Comparison of ENCODE assay signal across 16 cellular contexts in genomic region chr1:172935062-172935592, GRCh38.
DNase-seq lines count a peak whose midpoint lies in the region; ATAC-seq, FAIRE-seq and TF ChIP-seq lines count a peak whose summit lies in the region.
"Had no signal": no experiment of that assay in that cellular context is flagged by ENCODE, and none has a peak within 500 bp of the region (broad histone marks: within the 10 kb centered on the region; RNA-seq: fewer than 3 reads in every experiment).

No MANE protein-coding gene starts in this region.

- no peak for ATAC-seq in natural killer cell treated with Interleukin-12 subunit alpha and Interleukin-12 subunit beta and Interleukin-15 and Interleukin-18, amount 100 ng/mL, for 72 hours
- no peak for ATAC-seq in natural killer cell
- no peak for ATAC-seq in HG02642 (IDR thresholded peaks at IDR 0.05; ENCODE audit: poor library complexity, unreplicated experiment)

- no peak for DNase-seq in natural killer cell treated with Interleukin-12 subunit alpha and Interleukin-12 subunit beta and Interleukin-15 and Interleukin-18, amount 100 ng/mL, for 72 hours (ENCODE audit: low spot score)
- DNase-seq in natural killer cell (no peak), astrocyte (ENCODE audit: low read depth) (no peak), fibroblast of villous mesenchyme (ENCODE audit: low read depth) (peak; percentile 47), tibial artery (no peak), SW 1271 (lab: John Stamatoyannopoulos, UW) (no peak), DMS114 treated with DMSO at 0.1 percent for 48 hours (lab: John Stamatoyannopoulos, UW; ENCODE audit: unreplicated experiment) (no peak)
- DNase-seq: activated CD4-positive, alpha-beta T cell treated with anti-CD3 and anti-CD28 coated beads, Interleukin-2, amount 10 ng/mL, durations not matched to agents 7 days and 5 days; activated naive CD4-positive, alpha-beta T cell treated with Interleukin-2 at 50 U/mL for 16 hours; cortex of kidney; erythroblast; hypothalamus; NCI-H187; right lobe of liver; uterus had no signal

- H3K79me2 ChIP-seq in astrocyte (ENCODE audit: insufficient read depth, low read length) = no peaks in the 10 kb centered on the region

- intact Hi-C loops in natural killer cell (cut with micrococcal nuclease) (no loop called here), tibial artery (cut with DNase I; ENCODE audit: low total_unique reads) (no loop called here)

- H3K4me2 ChIP-seq in astrocyte (ENCODE audit: low read length) = no peak overlapping the region

- no peak overlapping the region for H3K9ac ChIP-seq in astrocyte (ENCODE audit: low read length)

- no peaks in the 10 kb centered on the region for H3K27me3 Mint-ChIP-seq in natural killer cell treated with Interleukin-12 subunit alpha and Interleukin-12 subunit beta and Interleukin-15 and Interleukin-18, amount 100 ng/mL, for 72 hours
- no peaks in the 10 kb centered on the region for H3K27me3 Mint-ChIP-seq in natural killer cell (ENCODE audit: low read depth in 2 of 2)
- no peaks in the 10 kb centered on the region for H3K27me3 Mint-ChIP-seq in astrocyte (ENCODE audit: low read depth, unreplicated experiment)
- H3K27me3 Mint-ChIP-seq: activated CD4-positive, alpha-beta T cell treated with anti-CD3 and anti-CD28 coated beads, Interleukin-2, amount 10 ng/mL, durations not matched to agents 7 days and 5 days had no signal

- H4K20me1 ChIP-seq in astrocyte (ENCODE audit: insufficient read depth, low read length) = no peaks in the 10 kb centered on the region

- peak overlapping the region; percentile 80 to 89 for H3K27ac Mint-ChIP-seq in natural killer cell treated with Interleukin-12 subunit alpha and Interleukin-12 subunit beta and Interleukin-15 and Interleukin-18, amount 100 ng/mL, for 72 hours
- H3K27ac Mint-ChIP-seq in natural killer cell = no peak overlapping the region
- peak overlapping the region; percentile 3 for H3K27ac Mint-ChIP-seq in astrocyte (ENCODE audit: unreplicated experiment)
- H3K27ac Mint-ChIP-seq: activated CD4-positive, alpha-beta T cell treated with anti-CD3 and anti-CD28 coated beads, Interleukin-2, amount 10 ng/mL, durations not matched to agents 7 days and 5 days had no signal

- H3K4me3 Mint-ChIP-seq in natural killer cell treated with Interleukin-12 subunit alpha and Interleukin-12 subunit beta and Interleukin-15 and Interleukin-18, amount 100 ng/mL, for 72 hours = no peak overlapping the region
- H3K4me3 Mint-ChIP-seq in natural killer cell (no peak overlapping the region), astrocyte (ENCODE audit: unreplicated experiment) (no peak overlapping the region)
- H3K4me3 Mint-ChIP-seq: activated CD4-positive, alpha-beta T cell treated with anti-CD3 and anti-CD28 coated beads, Interleukin-2, amount 10 ng/mL, durations not matched to agents 7 days and 5 days had no signal

- no peak overlapping the region for H2AFZ ChIP-seq in astrocyte (ENCODE audit: low read depth, low read length)

- H3K27me3 ChIP-seq in astrocyte (ENCODE audit: insufficient read depth, low read length) (no peaks in the 10 kb centered on the region), tibial artery (no peaks in the 10 kb centered on the region)
- H3K27me3 ChIP-seq: right lobe of liver, uterus had no signal

- H3K4me1 ChIP-seq in astrocyte (ENCODE audit: insufficient read depth, low read length) (peaks cover 11% of the 10 kb centered on the region), tibial artery (peaks cover 0 to 21% (median 0%) of the 10 kb centered on the region in 4 donors)
- H3K4me1 ChIP-seq: right lobe of liver, uterus had no signal

- H3K4me3 ChIP-seq in astrocyte (ENCODE audit: insufficient read depth, low read depth, low read length) (no peak overlapping the region), fibroblast of villous mesenchyme (ENCODE audit: low read depth, low read length) (no peak overlapping the region), tibial artery (no peak overlapping the region)
- H3K4me3 ChIP-seq: right lobe of liver, uterus had no signal

- peak overlapping the region; percentile 88 for H3K27ac ChIP-seq in astrocyte (ENCODE audit: low read depth, low read length)
- peak overlapping the region in 1 of 2 donors; percentile 59 for H3K27ac ChIP-seq in tibial artery

- peaks cover 56 to 63% of the 10 kb centered on the region in 2 donors for H3K4me1 Mint-ChIP-seq in natural killer cell treated with Interleukin-12 subunit alpha and Interleukin-12 subunit beta and Interleukin-15 and Interleukin-18, amount 100 ng/mL, for 72 hours (ENCODE audit: low read depth in 2 of 2)
- peaks cover 0 to 7% of the 10 kb centered on the region in 2 donors for H3K4me1 Mint-ChIP-seq in natural killer cell
- H3K4me1 Mint-ChIP-seq in astrocyte (ENCODE audit: low read depth, unreplicated experiment) = peaks cover 47% of the 10 kb centered on the region

- no peaks in the 10 kb centered on the region for H3K9me3 Mint-ChIP-seq in natural killer cell treated with Interleukin-12 subunit alpha and Interleukin-12 subunit beta and Interleukin-15 and Interleukin-18, amount 100 ng/mL, for 72 hours
- no peaks in the 10 kb centered on the region for H3K9me3 Mint-ChIP-seq in natural killer cell
- H3K9me3 Mint-ChIP-seq in astrocyte (ENCODE audit: unreplicated experiment) = no peaks in the 10 kb centered on the region

- H3K36me3 ChIP-seq in astrocyte (ENCODE audit: insufficient read depth, low read length) (no peaks in the 10 kb centered on the region), tibial artery (no peaks in the 10 kb centered on the region)
- H3K36me3 ChIP-seq: right lobe of liver, uterus had no signal

- H3K36me3 Mint-ChIP-seq in natural killer cell treated with Interleukin-12 subunit alpha and Interleukin-12 subunit beta and Interleukin-15 and Interleukin-18, amount 100 ng/mL, for 72 hours = peaks cover 6% of the 10 kb centered on the region
- no peaks in the 10 kb centered on the region for H3K36me3 Mint-ChIP-seq in natural killer cell
- no peaks in the 10 kb centered on the region for H3K36me3 Mint-ChIP-seq in astrocyte (ENCODE audit: low read depth, unreplicated experiment)

- no peaks in the 10 kb centered on the region for H3K9me3 ChIP-seq in astrocyte (ENCODE audit: insufficient read depth, low read depth, low read length)
- no peaks in the 10 kb centered on the region for H3K9me3 ChIP-seq in tibial artery
- H3K9me3 ChIP-seq: right lobe of liver, uterus had no signal

- no peak for FAIRE-seq in astrocyte (lab: Jason Lieb, UNC)

- no peak for TF ChIP-seq CTCF in natural killer cell (IDR thresholded peaks at IDR 0.05)
- TF ChIP-seq CTCF in astrocyte (IDR thresholded peaks at IDR 0.05; ENCODE audit: insufficient read depth, low read depth, low read length) = no peak
- TF ChIP-seq CTCF in fibroblast of villous mesenchyme (IDR thresholded peaks at IDR 0.05; ENCODE audit: insufficient read depth, low read depth, low read length) = no peak
- TF ChIP-seq CTCF in tibial artery (IDR thresholded peaks at IDR 0.05) = no peak

Comparison
In these comparisons a context has a peak if more than half of its experiments do, and no peak if none do; other contexts are left out.
1. H3K27ac Mint-ChIP-seq: peak in natural killer cell treated with Interleukin-12 subunit alpha and Interleukin-12 subunit beta and Interleukin-15 and Interleukin-18, amount 100 ng/mL, for 72 hours (2 of 2) and astrocyte (single experiment); none in natural killer cell (0 of 2).